23 cellular contexts compared by ENCODE assay signal in genomic region chr11:134178275-134178674, GRCh38.
"Had no signal": no experiment of that assay in that cellular context is flagged by ENCODE, and none has a peak within 500 bp of the region (broad histone marks: within the 10 kb centered on the region; RNA-seq: fewer than 3 reads in every experiment).

No MANE protein-coding gene starts in this region.

- H3K27ac ChIP-seq: foreskin keratinocyte, gastroesophageal sphincter, heart left ventricle, hepatocyte, left ventricle myocardium inferior, parathyroid adenoma, right lobe of liver, upper lobe of left lung had no signal

- H3K9me3 Mint-ChIP-seq: memory B cell; natural killer cell treated with Interleukin-12 subunit alpha and Interleukin-12 subunit beta and Interleukin-15 and Interleukin-18, amount 100 ng/mL, for 72 hours; neural crest cell; stimulated activated naive CD8-positive, alpha-beta T cell treated with anti-CD3 and anti-CD28 coated beads, Interleukin-15, amount 100 ng/mL, for 72 hours had no signal

- DNase-seq: dermis blood vessel endothelial cell; effector memory CD4-positive, alpha-beta T cell; foreskin keratinocyte; heart left ventricle; kidney; left ventricle myocardium inferior; right lobe of liver; small intestine; stimulated activated CD4-positive, alpha-beta T cell treated with anti-CD3 and anti-CD28 coated beads, Interleukin-15, amount 100 ng/mL, for 24 hours; stimulated activated CD4-positive, alpha-beta T cell treated with anti-CD3 and anti-CD28 coated beads, Interleukin-2, amount 100 ng/mL, for 48 hours; stimulated activated naive CD4-positive, alpha-beta T cell; stimulated activated naive CD8-positive, alpha-beta T cell treated with anti-CD3 and anti-CD28 coated beads, Interleukin-15, amount 100 ng/mL, for 72 hours; tibial artery; upper lobe of left lung had no signal

- ATAC-seq: foreskin keratinocyte; gastroesophageal sphincter; natural killer cell treated with Interleukin-12 subunit alpha and Interleukin-12 subunit beta and Interleukin-15 and Interleukin-18, amount 100 ng/mL, for 72 hours; stimulated activated naive CD8-positive, alpha-beta T cell treated with anti-CD3 and anti-CD28 coated beads, Interleukin-15, amount 100 ng/mL, for 72 hours had no signal

- H3K4me3 ChIP-seq: coronary artery, gastroesophageal sphincter, heart left ventricle, hepatocyte, left ventricle myocardium inferior, lung, right lobe of liver, tibial artery, upper lobe of left lung had no signal

- H3K4me1 Mint-ChIP-seq: memory B cell; neural crest cell; stimulated activated naive CD8-positive, alpha-beta T cell treated with anti-CD3 and anti-CD28 coated beads, Interleukin-15, amount 100 ng/mL, for 72 hours had no signal

- H3K9me3 ChIP-seq: gastroesophageal sphincter, heart left ventricle, left ventricle myocardium inferior, right lobe of liver, tibial artery, upper lobe of left lung had no signal

- H3K4me3 Mint-ChIP-seq: memory B cell; natural killer cell treated with Interleukin-12 subunit alpha and Interleukin-12 subunit beta and Interleukin-15 and Interleukin-18, amount 100 ng/mL, for 72 hours; neural crest cell; stimulated activated naive CD8-positive, alpha-beta T cell treated with anti-CD3 and anti-CD28 coated beads, Interleukin-15, amount 100 ng/mL, for 72 hours had no signal

- H3K27ac Mint-ChIP-seq: memory B cell; natural killer cell treated with Interleukin-12 subunit alpha and Interleukin-12 subunit beta and Interleukin-15 and Interleukin-18, amount 100 ng/mL, for 72 hours; progenitor cell of endocrine pancreas; stimulated activated naive CD8-positive, alpha-beta T cell treated with anti-CD3 and anti-CD28 coated beads, Interleukin-15, amount 100 ng/mL, for 72 hours had no signal

- H3K4me1 ChIP-seq: foreskin keratinocyte, gastroesophageal sphincter, parathyroid adenoma, right lobe of liver, upper lobe of left lung had no signal

- H3K27me3 ChIP-seq: foreskin keratinocyte, gastroesophageal sphincter, heart left ventricle, hepatocyte, right lobe of liver, tibial artery, upper lobe of left lung had no signal

- H3K27me3 Mint-ChIP-seq: memory B cell; natural killer cell treated with Interleukin-12 subunit alpha and Interleukin-12 subunit beta and Interleukin-15 and Interleukin-18, amount 100 ng/mL, for 72 hours; progenitor cell of endocrine pancreas; stimulated activated naive CD8-positive, alpha-beta T cell treated with anti-CD3 and anti-CD28 coated beads, Interleukin-15, amount 100 ng/mL, for 72 hours had no signal
